In genomic region chr18:61824733-61825363, GRCh38 we compare ENCODE assay signal across 29 cellular contexts.
A peak's percentile ranks its signal among the peaks of the same experiment; 100 is the strongest.
DNase-seq lines count a peak whose midpoint lies in the region; ATAC-seq and TF ChIP-seq lines count a peak whose summit lies in the region.
"Had no signal": no experiment of that assay in that cellular context is flagged by ENCODE, and none has a peak within 500 bp of the region (broad histone marks: within the 10 kb centered on the region; RNA-seq: fewer than 3 reads in every experiment).

No MANE protein-coding gene starts in this region.

- no peak overlapping the region for H2BK15ac ChIP-seq in neuronal stem cell (ENCODE audit: low read length)

- H3K4me1 ChIP-seq in GM23248 (ENCODE audit: insufficient read depth): no peaks in the 10 kb centered on the region
- peaks cover 0 to 14% of the 10 kb centered on the region in 2 experiments; a peak in 2 of 4 replicates for H3K4me1 ChIP-seq in SK-N-SH (ENCODE audit: control insufficient read depth in 1 of 2, insufficient read depth in 2 of 2, low read depth in 1 of 2, low read length in 1 of 2)
- H3K4me1 ChIP-seq in neuronal stem cell (ENCODE audit: control insufficient read depth in 2 of 2, insufficient read depth in 1 of 2, low read depth in 1 of 2, low read length in 2 of 2): no peaks in the 10 kb centered on the region
- H3K4me1 ChIP-seq: adrenal gland, esophagus muscularis mucosa, pancreas had no signal

- no peak overlapping the region for H2AFZ ChIP-seq in GM23248
- H2AFZ ChIP-seq in SK-N-SH (ENCODE audit: low read depth): no peak overlapping the region
- no peak overlapping the region for H2AFZ ChIP-seq in neuronal stem cell (ENCODE audit: low read length)
- H2AFZ ChIP-seq: PC-9 had no signal

- no peak overlapping the region for H2BK120ac ChIP-seq in neuronal stem cell (ENCODE audit: low read depth, low read length)

- no peaks in the 10 kb centered on the region for H4K20me1 ChIP-seq in GM23248 (ENCODE audit: insufficient read depth)
- peaks cover 27% of the 10 kb centered on the region for H4K20me1 ChIP-seq in SK-N-SH (ENCODE audit: insufficient read depth)

- no peak overlapping the region for H2BK12ac ChIP-seq in neuronal stem cell (ENCODE audit: low read length)

- H3K27ac ChIP-seq in GM23248 (no peak overlapping the region), SK-N-SH (ENCODE audit: low read depth in 2 of 2, low read length in 1 of 2) (peak overlapping the region; percentile 53 to 71; a peak in 2 of 4 replicates), neuronal stem cell (replicated peaks; ENCODE audit: low read length) (no peak overlapping the region)
- H3K27ac ChIP-seq: adrenal gland, esophagus muscularis mucosa, left ventricle myocardium inferior, pancreas, PC-9, right atrium auricular region had no signal

- H3K36me3 ChIP-seq in GM23248 (ENCODE audit: low read depth) (no peaks in the 10 kb centered on the region), SK-N-SH (replicated peaks in 1 of 2; ENCODE audit: control insufficient read depth in 1 of 2, insufficient read depth in 2 of 2, low read length in 1 of 2) (peaks cover 0 to 33% of the 10 kb centered on the region in 2 experiments), neuronal stem cell (replicated peaks in 1 of 2; ENCODE audit: control insufficient read depth in 2 of 2, insufficient read depth in 2 of 2, low read length in 2 of 2) (peaks cover 0 to 3% of the 10 kb centered on the region in 2 donors)
- H3K36me3 ChIP-seq: adrenal gland, esophagus muscularis mucosa, left ventricle myocardium inferior, pancreas, right atrium auricular region had no signal

- CTCF ChIA-PET in SK-N-SH (lab: Yijun Ruan, JAX): interaction anchor here (1.0 to 1.8 kb wide), 2 partner anchors 11 to 31 kb away, joined by 3 to 6 read pairs; no protein-coding TSS in a partner anchor

- no peak overlapping the region for H3K18ac ChIP-seq in neuronal stem cell (ENCODE audit: low read length)

- H3K4me3 ChIP-seq in GM23248: no peak overlapping the region
- H3K4me3 ChIP-seq in SK-N-SH (ENCODE audit: low read depth in 2 of 2, low read length in 1 of 2): no peak overlapping the region
- no peak overlapping the region for H3K4me3 ChIP-seq in epithelial cell of esophagus (ENCODE audit: low read length)
- H3K4me3 ChIP-seq in neuronal stem cell (ENCODE audit: low read length in 2 of 2): no peak overlapping the region
- H3K4me3 ChIP-seq: adrenal gland, esophagus muscularis mucosa, left ventricle myocardium inferior, pancreas, PC-9, right atrium auricular region had no signal

- H3K9me2 ChIP-seq in GM23248 (ENCODE audit: insufficient read depth) (no peaks in the 10 kb centered on the region; the same call in 1 of the 2 replicates), SK-N-SH (no peaks in the 10 kb centered on the region)

- H4K91ac ChIP-seq in neuronal stem cell (ENCODE audit: low read depth, low read length, poor library complexity): no peak overlapping the region

- no peak overlapping the region for H2BK5ac ChIP-seq in neuronal stem cell (ENCODE audit: low read length)

- H3K9ac ChIP-seq in GM23248 (no peak overlapping the region), SK-N-SH (no peak overlapping the region), neuronal stem cell (ENCODE audit: low read depth, low read length, poor library complexity) (no peak overlapping the region)

- H3K14ac ChIP-seq in neuronal stem cell (ENCODE audit: low read length): no peak overlapping the region

- TF ChIP-seq RAD21 in SK-N-SH (IDR thresholded peaks at IDR 0.05; ENCODE audit: low read length): no peak

- TF ChIP-seq EP300 in SK-N-SH (IDR thresholded peaks at IDR 0.05; ENCODE audit: borderline replicate concordance in 1 of 2, low read depth in 1 of 2, low read length in 1 of 2): peak in 1 of 2 experiments; percentile 37; a peak in 2 of 4 replicates

- peaks cover 21% of the 10 kb centered on the region for H3K79me2 ChIP-seq in GM23248 (ENCODE audit: insufficient read depth)
- peaks cover 97% of the 10 kb centered on the region for H3K79me2 ChIP-seq in SK-N-SH (ENCODE audit: insufficient read depth)

- H3K27me3 ChIP-seq in GM23248 (replicated peaks; ENCODE audit: insufficient read depth) (no peaks in the 10 kb centered on the region), SK-N-SH (ENCODE audit: insufficient read depth) (no peaks in the 10 kb centered on the region), neuronal stem cell (ENCODE audit: control insufficient read depth in 3 of 3, insufficient read depth in 3 of 3, low read depth in 1 of 3, low read length in 3 of 3) (no peaks in the 10 kb centered on the region)
- H3K27me3 ChIP-seq: adrenal gland, esophagus muscularis mucosa, pancreas, right atrium auricular region had no signal

- H3K9me3 ChIP-seq in GM23248 (ENCODE audit: low read depth): no peaks in the 10 kb centered on the region
- no peaks in the 10 kb centered on the region for H3K9me3 ChIP-seq in SK-N-SH
- H3K9me3 ChIP-seq in neuronal stem cell (replicated peaks in 1 of 2; ENCODE audit: control insufficient read depth in 2 of 2, insufficient read depth in 1 of 2, low read depth in 1 of 2, low read length in 2 of 2): peaks cover 0 to 1% of the 10 kb centered on the region in 2 donors
- H3K9me3 ChIP-seq: adrenal gland, esophagus muscularis mucosa, left ventricle myocardium inferior, pancreas, right atrium auricular region had no signal

- no peak overlapping the region for H4K8ac ChIP-seq in neuronal stem cell (ENCODE audit: low read depth, low read length)

- no peak for ATAC-seq in HG03432 (IDR thresholded peaks at IDR 0.05; ENCODE audit: unreplicated experiment)
- ATAC-seq: activated CD8-positive, alpha-beta memory T cell treated with anti-CD3 and anti-CD28 coated beads, Interleukin-2, amount 10 ng/mL, durations not matched to agents 7 days and 5 days; activated T-cell treated with anti-CD3 and anti-CD28 coated beads, Interleukin-2, amount 50 U/mL, for 72 hours; natural killer cell treated with Interleukin-12 subunit alpha and Interleukin-12 subunit beta and Interleukin-15 and Interleukin-18, amount 100 ng/mL, for 72 hours; pancreas; stimulated activated effector memory CD8-positive, alpha-beta T cell treated with anti-CD3 and anti-CD28 coated beads, Interleukin-12 subunit alpha, Interleukin-12 subunit beta, amount 100 ng/mL, for 72 hours; WTC11 had no signal

- H3F3A ChIP-seq in GM23248 (ENCODE audit: insufficient read depth) (no peaks in the 10 kb centered on the region), SK-N-SH (replicated peaks; ENCODE audit: insufficient read depth) (no peaks in the 10 kb centered on the region)

- POLR2A ChIA-PET in SK-N-SH (lab: Yijun Ruan, JAX): no interaction called here

- DNase-seq in GM23248: peak; percentile 19
- peak; percentile 27 for DNase-seq in SK-N-SH
- DNase-seq in epithelial cell of esophagus (ENCODE audit: low read depth): peak; percentile 10
- peak; percentile 19 for DNase-seq in myocyte (ENCODE audit: low read depth)
- no peak for DNase-seq in medulla oblongata (ENCODE audit: extremely low spot score)
- no peak for DNase-seq in neuronal stem cell (ENCODE audit: low spot score)
- no peak for DNase-seq in activated naive CD4-positive, alpha-beta T cell treated with anti-CD3 and anti-CD28 coated beads, Interleukin-2, amount 50 U/mL, for 16 hours
- DNase-seq: activated CD4-positive, alpha-beta T cell treated with anti-CD3 and anti-CD28 coated beads, Interleukin-2, amount 50 U/mL, for 1 hour; activated CD8-positive, alpha-beta memory T cell treated with anti-CD3 and anti-CD28 coated beads, Interleukin-2, amount 10 ng/mL, durations not matched to agents 7 days and 5 days; activated naive CD4-positive, alpha-beta T cell; activated T-cell treated with anti-CD3 and anti-CD28 coated beads, Interleukin-2, amount 50 U/mL, for 72 hours; adrenal gland; Calu3; cortex of kidney; Kasumi-1; left ventricle myocardium inferior; NCI-H1048; NCI-H1694 treated with DMSO at 0.1 percent for 48 hours; NCI-H526; pancreas; PC-9; Right ventricle myocardium superior; stimulated activated CD4-positive, alpha-beta T cell treated with anti-CD3 and anti-CD28 coated beads, Interleukin-4, amount 100 ng/mL, for 1 hour had no signal

- TF ChIP-seq CTCF in SK-N-SH (IDR thresholded peaks at IDR 0.05): no peak
- no peak for TF ChIP-seq CTCF in epithelial cell of esophagus (IDR thresholded peaks at IDR 0.05; ENCODE audit: insufficient read depth, low read depth, low read length, missing control alignments)

- no peak overlapping the region for H3K23ac ChIP-seq in neuronal stem cell (ENCODE audit: low read depth, low read length, poor library complexity)

- 98% methylated on average over 3 of the region's 3 CpGs for WGBS in GM23248 (ENCODE audit: low coverage in 1 of 2, low lambda C conversion rate in 2 of 2, missing lambda C conversion rate in 2 of 2), 2 experiments
- WGBS in SK-N-SH (ENCODE audit: low lambda C conversion rate): 88% methylated on average over 3 of the region's 3 CpGs
- WGBS in neuronal stem cell (ENCODE audit: extremely low coverage in 2 of 2, insufficient read length in 2 of 2, insufficient replicate concordance in 1 of 2), 2 donors: no CpG with 5 or more reads among the region's 3 CpGs

- H3K79me1 ChIP-seq in neuronal stem cell (ENCODE audit: low read depth, low read length): peaks cover 3% of the 10 kb centered on the region

- no peak overlapping the region for H3K4ac ChIP-seq in neuronal stem cell (ENCODE audit: low read length)

- H3K4me2 ChIP-seq in GM23248 (ENCODE audit: unreplicated experiment): no peak overlapping the region
- peak overlapping the region; percentile 21; the same call in 1 of the 2 replicates for H3K4me2 ChIP-seq in SK-N-SH
- no peak overlapping the region for H3K4me2 ChIP-seq in neuronal stem cell (ENCODE audit: insufficient read depth, low read length, poor library complexity, severe bottlenecking)
- H3K4me2 ChIP-seq: PC-9 had no signal

- H2AK5ac ChIP-seq in neuronal stem cell (ENCODE audit: low read depth, low read length): no peak overlapping the region

- in situ Hi-C loops in GM23248 (cut with MboI): no loop called here

TF ChIP-seq in SK-N-SH, 30 proteins besides CTCF, POLR2A, EP300 and RAD21:
- TF ChIP-seq TCF12 (IDR thresholded peaks at IDR 0.05) (peak; percentile 12; the same call in 1 of the 2 replicates), ZBTB33 (IDR thresholded peaks at IDR 0.05; ENCODE audit: borderline replicate concordance, low read depth) (no peak)

Comparison
In these comparisons a context has a peak if more than half of its experiments do, and no peak if none do; other contexts are left out.
1. DNase-seq: peak in GM23248 (single experiment), SK-N-SH (single experiment), epithelial cell of esophagus (single experiment) and myocyte (single experiment); none in medulla oblongata (single experiment), neuronal stem cell (single experiment) and activated naive CD4-positive, alpha-beta T cell treated with anti-CD3 and anti-CD28 coated beads, Interleukin-2, amount 50 U/mL, for 16 hours (single experiment).
2. H3K27ac ChIP-seq: peak in SK-N-SH (2 of 2); none in GM23248 (single experiment) and neuronal stem cell (single experiment).